In genomic region chr19:31347356-31347755, GRCh38 we compare ENCODE assay signal across 10 cellular contexts. TPM values are rescaled to one million over a fixed set of nuclear protein-coding genes. Genes with fewer than 3 reads are reported as not detected.
DNase-seq lines count a peak whose midpoint lies in the region; TF ChIP-seq lines count a peak whose summit lies in the region.
"Had no signal": no experiment of that assay in that cellular context is flagged by ENCODE, and none has a peak within 500 bp of the region (broad histone marks: within the 10 kb centered on the region; RNA-seq: fewer than 3 reads in every experiment).

No MANE protein-coding gene starts in this region.

- POLR2A ChIA-PET in AG04450 (lab: Yijun Ruan, JAX), result interaction anchor here (0.7 to 2.0 kb wide), 2 partner anchors 15 to 31 kb away, joined by 4 to 13 read pairs; no protein-coding TSS in a partner anchor

- no peak for TF ChIP-seq POLR2A in esophagus muscularis mucosa (IDR thresholded peaks at IDR 0.05; ENCODE audit: low read depth)

- no peak for TF ChIP-seq EP300 in esophagus muscularis mucosa (IDR thresholded peaks at IDR 0.05)
- TF ChIP-seq EP300 in neural cell (conservative IDR thresholded peaks at IDR 0.05; ENCODE audit: poor library complexity, severe bottlenecking), result no peak

- DNase-seq in AG04450 (ENCODE audit: low read depth, low spot score), result no peak
- DNase-seq in esophagus muscularis mucosa (ENCODE audit: extremely low spot score), result no peak
- DNase-seq in cerebellar nuclear complex (lab: John Stamatoyannopoulos, UW), result no peak
- no peak for DNase-seq in DMS 273 treated with DMSO at 0.1 percent for 48 hours (lab: John Stamatoyannopoulos, UW)
- no peak for DNase-seq in NCI-H2081 treated with DMSO at 0.1 percent for 48 hours (lab: John Stamatoyannopoulos, UW)
- DNase-seq in SK-N-DZ (ENCODE audit: low spot score), result no peak
- DNase-seq: NCI-H345; stimulated activated naive CD8-positive, alpha-beta T cell treated with anti-CD3 and anti-CD28 coated beads, Interleukin-15, amount 100 ng/mL, for 72 hours had no signal

- no peaks in the 10 kb centered on the region for H4K20me1 ChIP-seq in neural cell (ENCODE audit: insufficient read depth)

- H3K9ac ChIP-seq in HUES48 (ENCODE audit: low read depth, low read length), result no peak overlapping the region
- H3K9ac ChIP-seq in neural cell (ENCODE audit: low read length), result no peak overlapping the region

- intact Hi-C loops in esophagus muscularis mucosa (cut with DNase I), result no loop called here

- H3K36me3 ChIP-seq in HUES48 (ENCODE audit: control insufficient read depth, insufficient read depth, low read length) (no peaks in the 10 kb centered on the region), esophagus muscularis mucosa (no peaks in the 10 kb centered on the region), neural cell (ENCODE audit: insufficient read depth, low read length) (no peaks in the 10 kb centered on the region)

- H3K27ac ChIP-seq in AG04450 (ENCODE audit: low read depth, low read length), result peak overlapping the region; percentile 77
- H3K27ac ChIP-seq in HUES48 (ENCODE audit: low read depth, low read length), result no peak overlapping the region
- peak overlapping the region; percentile 93 to 99 (median 96) for H3K27ac ChIP-seq in esophagus muscularis mucosa (replicated peaks in 1 of 4)
- no peak overlapping the region for H3K27ac ChIP-seq in neural cell (ENCODE audit: low read length)

- CTCF ChIA-PET in AG04450 (lab: Charles Lee), result interaction anchor here (0.6 to 5.1 kb wide), 8 partner anchors 9 to 877 kb away, joined by 3 to 31 read pairs (median 4); no protein-coding TSS in a partner anchor

- no peak overlapping the region for H2AFZ ChIP-seq in neural cell (ENCODE audit: low read depth, low read length)

- H3K27me3 ChIP-seq in AG04450 (ENCODE audit: control insufficient read depth, insufficient read depth, low read length) (no peaks in the 10 kb centered on the region), HUES48 (ENCODE audit: control insufficient read depth, insufficient read depth, low read length) (peaks cover 32% of the 10 kb centered on the region), esophagus muscularis mucosa (peaks cover 0 to 2% (median 0%) of the 10 kb centered on the region in 4 donors), neural cell (ENCODE audit: insufficient read depth, low read depth, low read length) (peaks cover 30% of the 10 kb centered on the region)

- peaks cover 42% of the 10 kb centered on the region for H3K4me1 ChIP-seq in HUES48 (ENCODE audit: control insufficient read depth, insufficient read depth, low read length)
- peaks cover 21 to 67% (median 58%) of the 10 kb centered on the region in 4 donors for H3K4me1 ChIP-seq in esophagus muscularis mucosa

- TF ChIP-seq CTCF in AG04450 (IDR thresholded peaks at IDR 0.05; ENCODE audit: low read depth, low read length) (no peak), esophagus muscularis mucosa (IDR thresholded peaks at IDR 0.05) (no peak), neural cell (IDR thresholded peaks at IDR 0.05; ENCODE audit: poor library complexity, severe bottlenecking) (no peak)

- peak overlapping the region; percentile 88 for H3K4me3 ChIP-seq in AG04450 (ENCODE audit: low read depth, low read length)
- peak overlapping the region; percentile 77 for H3K4me3 ChIP-seq in HUES48 (ENCODE audit: low read depth, low read length)
- peak overlapping the region; percentile 76 to 98 (median 88) for H3K4me3 ChIP-seq in esophagus muscularis mucosa
- peak overlapping the region; percentile 89 for H3K4me3 ChIP-seq in neural cell (ENCODE audit: low read length)

- H3K79me2 ChIP-seq in neural cell (replicated peaks; ENCODE audit: insufficient read depth, low read length), result peaks cover 12% of the 10 kb centered on the region

- no peak for TF ChIP-seq RAD21 in neural cell (conservative IDR thresholded peaks at IDR 0.05)

- H3F3A ChIP-seq in neural cell (ENCODE audit: insufficient read depth, low read length, poor library complexity, severe bottlenecking), result no peaks in the 10 kb centered on the region

- no peaks in the 10 kb centered on the region; the same call in 1 of the 2 replicates for H3K9me3 ChIP-seq in AG04450 (ENCODE audit: control insufficient read depth, insufficient read depth, low read length)
- H3K9me3 ChIP-seq in HUES48 (ENCODE audit: control insufficient read depth, insufficient read depth, low read length), result no peaks in the 10 kb centered on the region
- H3K9me3 ChIP-seq in esophagus muscularis mucosa, result no peaks in the 10 kb centered on the region
- no peaks in the 10 kb centered on the region for H3K9me3 ChIP-seq in neural cell (ENCODE audit: low read length)

- no peaks in the 10 kb centered on the region for H3K9me2 ChIP-seq in neural cell (ENCODE audit: insufficient read depth, low read length)

- H3K4me2 ChIP-seq in neural cell (ENCODE audit: low read length), result no peak overlapping the region

- 39% methylated on average over 3 of the region's 3 CpGs for WGBS in esophagus muscularis mucosa

TF ChIP-seq in neural cell, 6 proteins besides CTCF, POLR2A, EP300 and RAD21:
- TF ChIP-seq MXI1 (conservative IDR thresholded peaks at IDR 0.05; ENCODE audit: poor library complexity, severe bottlenecking) (no peak), TAF1 (IDR thresholded peaks at IDR 0.05; ENCODE audit: low read depth) (no peak), EZH2 (IDR thresholded peaks at IDR 0.05; ENCODE audit: borderline replicate concordance, insufficient read depth, low read length, poor library complexity, severe bottlenecking) (no peak), REST (IDR thresholded peaks at IDR 0.05; ENCODE audit: borderline replicate concordance) (no peak), SMC3 (conservative IDR thresholded peaks at IDR 0.05; ENCODE audit: poor library complexity) (no peak), POLR2AphosphoS5 (IDR thresholded peaks at IDR 0.05) (no peak)

RNA-seq across cellular contexts. Expression of gene TSHZ3, which starts 1.9 kb away (rescaled TPM):
- 10.9 and 15.4 TPM in 2 replicates for polyA plus RNA-seq in AG04450 (2011; rRNA removed)
- 28.1 and 30.6 TPM in 2 replicates for polyA minus RNA-seq in AG04450 (2011; rRNA and poly(A)+ RNA removed)
- total RNA-seq in esophagus muscularis mucosa, result 10 to 100 TPM; 17.1 to 45.5 (median 24.6) TPM
- 1.7 and 2.4 TPM in 2 replicates for polyA plus RNA-seq in neural cell
- 3.9 and 5.4 TPM in 2 replicates for polyA minus RNA-seq in neural cell
- 6.6 and 6.7 TPM in 2 replicates for polyA plus RNA-seq in SK-N-DZ (2014; cell fraction: cytosol; rRNA removed)
- polyA plus RNA-seq in SK-N-DZ (2014; cell fraction: nucleus; rRNA removed), result 3.9 and 8.4 TPM in 2 replicates

Comparison
In these comparisons a context has a peak if more than half of its experiments do, and no peak if none do; other contexts are left out.
1. H3K27ac ChIP-seq: peak in AG04450 (single experiment) and esophagus muscularis mucosa (4 of 4); none in HUES48 (single experiment) and neural cell (single experiment).
2. Peak in every context shown above with its lines, with median percentiles within 50 percentile points of each other: H3K4me3 ChIP-seq.